29 cellular contexts compared by ENCODE assay signal in the genomic region with DNA sequence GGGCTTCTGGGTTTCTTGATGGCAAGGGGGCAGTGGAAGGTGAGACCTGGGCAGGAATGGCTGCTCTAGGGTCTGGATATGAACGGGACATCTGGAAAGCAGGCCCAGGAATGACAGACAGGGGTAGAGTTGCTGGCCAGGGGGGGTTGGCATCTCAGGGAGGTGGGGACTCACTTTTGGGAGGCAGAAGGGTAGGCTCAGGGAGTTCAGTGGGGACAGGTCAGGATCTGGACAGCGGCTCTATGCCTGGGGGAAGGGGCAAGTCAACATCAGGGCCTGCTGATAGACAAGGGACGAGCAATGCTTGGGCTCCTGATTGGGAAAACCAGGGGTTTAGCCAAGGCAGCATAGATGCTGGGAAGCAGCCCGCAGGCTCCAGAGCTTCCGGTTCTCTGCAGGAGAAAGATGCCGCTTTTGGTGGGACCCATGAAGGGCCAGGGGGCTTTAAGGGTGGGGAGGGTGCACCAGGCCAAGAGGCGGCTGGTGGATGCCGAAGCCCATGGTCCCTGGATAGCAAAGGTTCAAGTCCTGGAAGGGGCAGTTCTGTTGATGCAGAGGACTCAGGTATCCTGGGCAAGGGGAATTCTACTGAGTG. TPM values are rescaled to one million over a fixed set of nuclear protein-coding genes. Genes with fewer than 3 reads are reported as not detected.
DNase-seq lines count a peak whose midpoint lies in the region; ATAC-seq, FAIRE-seq and TF ChIP-seq lines count a peak whose summit lies in the region.
"Had no signal": no experiment of that assay in that cellular context is flagged by ENCODE, and none has a peak within 500 bp of the region (broad histone marks: within the 10 kb centered on the region; RNA-seq: fewer than 3 reads in every experiment).

No MANE protein-coding gene starts in this region.

- H3K4me1 Mint-ChIP-seq in activated naive CD4-positive, alpha-beta T cell treated with anti-CD3 and anti-CD28 coated beads, Interleukin-2, amount 10 ng/mL, durations not matched to agents 7 days and 5 days, result no peaks in the 10 kb centered on the region
- H3K4me1 Mint-ChIP-seq: CD4-positive, alpha-beta memory T cell had no signal

- peaks cover 36% of the 10 kb centered on the region for H3K27me3 Mint-ChIP-seq in activated naive CD4-positive, alpha-beta T cell treated with anti-CD3 and anti-CD28 coated beads, Interleukin-2, amount 10 ng/mL, durations not matched to agents 7 days and 5 days

- H3K27ac ChIP-seq in kidney (ENCODE audit: low read depth in 2 of 2, low read length in 2 of 2), result no peak overlapping the region
- no peak overlapping the region for H3K27ac ChIP-seq in spleen
- H3K27ac ChIP-seq: A549, SJSA1 had no signal

- H3K9me3 ChIP-seq in kidney (ENCODE audit: control insufficient read depth in 1 of 2, low read length in 2 of 2), result no peaks in the 10 kb centered on the region
- H3K9me3 ChIP-seq in spleen, result no peaks in the 10 kb centered on the region
- H3K9me3 ChIP-seq: A549, Caco-2, MG63, SJSA1 had no signal

- H3K27ac Mint-ChIP-seq in activated naive CD4-positive, alpha-beta T cell treated with anti-CD3 and anti-CD28 coated beads, Interleukin-2, amount 10 ng/mL, durations not matched to agents 7 days and 5 days, result no peak overlapping the region
- H3K27ac Mint-ChIP-seq: CD4-positive, alpha-beta memory T cell had no signal

- CTCF ChIA-PET in activated naive CD4-positive, alpha-beta T cell treated with anti-CD3 and anti-CD28 coated beads, Interleukin-2, amount 10 ng/mL, durations not matched to agents 7 days and 5 days (lab: Charles Lee), result no interaction called here

- intact Hi-C loops in kidney (cut with DNase I), result no loop called here
- intact Hi-C loops in spleen (cut with DNase I; ENCODE audit: low total_unique reads), result no loop called here

- WGBS in spleen, 5 donors, result 89 to 94% (median 90%) methylated on average over 8 of the region's 8 CpGs

- ATAC-seq in GM21786 (IDR thresholded peaks at IDR 0.05; ENCODE audit: unreplicated experiment), result no peak
- ATAC-seq: A549, PC-3 had no signal

- TF ChIP-seq POLR2A in spleen (IDR thresholded peaks at IDR 0.05), result no peak

- H3K9me3 Mint-ChIP-seq in activated naive CD4-positive, alpha-beta T cell treated with anti-CD3 and anti-CD28 coated beads, Interleukin-2, amount 10 ng/mL, durations not matched to agents 7 days and 5 days, result no peaks in the 10 kb centered on the region

- peaks cover 0 to 23% (median 0%) of the 10 kb centered on the region in 7 donors for H3K27me3 ChIP-seq in spleen (replicated peaks in 1 of 7)
- H3K27me3 ChIP-seq: MG63, SJSA1 had no signal

- H3K36me3 Mint-ChIP-seq in activated naive CD4-positive, alpha-beta T cell treated with anti-CD3 and anti-CD28 coated beads, Interleukin-2, amount 10 ng/mL, durations not matched to agents 7 days and 5 days, result no peaks in the 10 kb centered on the region
- H3K36me3 Mint-ChIP-seq: CD4-positive, alpha-beta memory T cell had no signal

- H3K4me3 ChIP-seq in kidney (ENCODE audit: low read length in 2 of 2) (no peak overlapping the region), spleen (no peak overlapping the region)
- H3K4me3 ChIP-seq: A549, MG63, SJSA1 had no signal

- no peak for FAIRE-seq in kidney (lab: Jason Lieb, UNC)
- FAIRE-seq: A549, G401.6, H54, HTR-8/SVneo had no signal

- no peak overlapping the region for H3K9ac ChIP-seq in kidney (ENCODE audit: low read length in 2 of 2)

- no peak overlapping the region for H3K4me3 Mint-ChIP-seq in activated naive CD4-positive, alpha-beta T cell treated with anti-CD3 and anti-CD28 coated beads, Interleukin-2, amount 10 ng/mL, durations not matched to agents 7 days and 5 days
- H3K4me3 Mint-ChIP-seq: CD4-positive, alpha-beta memory T cell had no signal

- DNase-seq in activated naive CD4-positive, alpha-beta T cell treated with anti-CD3 and anti-CD28 coated beads, Interleukin-2, amount 10 ng/mL, durations not matched to agents 7 days and 5 days, result peak; percentile 20
- no peak for DNase-seq in activated naive CD4-positive, alpha-beta T cell (lab: John Stamatoyannopoulos, UW)
- DNase-seq in kidney (peak; percentile 12), spleen (peak; percentile 53), anterior cingulate cortex (lab: John Stamatoyannopoulos, UW) (no peak), H4 (ENCODE audit: low spot score) (no peak)
- DNase-seq: AML-193; C1 segment of cervical spinal cord; CD4-positive, alpha-beta memory T cell; KBM-7; MG63; NCI-H1105 treated with DMSO at 0.1 percent for 48 hours; NCI-H146; NCI-H1930; NCI-H2107; NCI-H446; NCI-H524 treated with DMSO at 0.1 percent for 48 hours; NCI-H774; NK-92 treated with Interleukin-12 subunit alpha and Interleukin-12 subunit beta, amount 100 ng/mL, for 24 hours; PC-3; Right ventricle myocardium superior had no signal

- H3K4me1 ChIP-seq in kidney (ENCODE audit: control insufficient read depth in 1 of 2, insufficient read depth in 1 of 2, low read depth in 1 of 2, low read length in 2 of 2) (no peaks in the 10 kb centered on the region), spleen (no peaks in the 10 kb centered on the region)
- H3K4me1 ChIP-seq: A549, Caco-2, SJSA1 had no signal

- H3K36me3 ChIP-seq in kidney (ENCODE audit: control insufficient read depth in 1 of 2, insufficient read depth in 2 of 2, low read length in 2 of 2), result no peaks in the 10 kb centered on the region
- H3K36me3 ChIP-seq in spleen, result no peaks in the 10 kb centered on the region
- H3K36me3 ChIP-seq: MG63, SJSA1 had no signal

- TF ChIP-seq CTCF in kidney (IDR thresholded peaks at IDR 0.05; ENCODE audit: borderline replicate concordance, extremely low read depth, insufficient read depth) (no peak), spleen (IDR thresholded peaks at IDR 0.05 in 8 of 11, conservative IDR thresholded peaks at IDR 0.05 in 3 of 11) (no peak)

TF ChIP-seq in PFSK-1, 5 proteins besides CTCF, POLR2A, EP300 and RAD21:
- TF ChIP-seq TAF1 (IDR thresholded peaks at IDR 0.05; ENCODE audit: borderline replicate concordance, insufficient read depth, low read length) (no peak), FOXP2 (optimal IDR thresholded peaks at IDR 0.05; ENCODE audit: borderline replicate concordance, extremely low read depth, extremely low read length, insufficient read depth) (no peak), POLR2AphosphoS5 (IDR thresholded peaks at IDR 0.05; ENCODE audit: low read depth, low read length) (no peak), SIN3A (IDR thresholded peaks at IDR 0.05; ENCODE audit: borderline replicate concordance, insufficient read depth, low read length) (no peak)
- TF ChIP-seq, protein P1, sequence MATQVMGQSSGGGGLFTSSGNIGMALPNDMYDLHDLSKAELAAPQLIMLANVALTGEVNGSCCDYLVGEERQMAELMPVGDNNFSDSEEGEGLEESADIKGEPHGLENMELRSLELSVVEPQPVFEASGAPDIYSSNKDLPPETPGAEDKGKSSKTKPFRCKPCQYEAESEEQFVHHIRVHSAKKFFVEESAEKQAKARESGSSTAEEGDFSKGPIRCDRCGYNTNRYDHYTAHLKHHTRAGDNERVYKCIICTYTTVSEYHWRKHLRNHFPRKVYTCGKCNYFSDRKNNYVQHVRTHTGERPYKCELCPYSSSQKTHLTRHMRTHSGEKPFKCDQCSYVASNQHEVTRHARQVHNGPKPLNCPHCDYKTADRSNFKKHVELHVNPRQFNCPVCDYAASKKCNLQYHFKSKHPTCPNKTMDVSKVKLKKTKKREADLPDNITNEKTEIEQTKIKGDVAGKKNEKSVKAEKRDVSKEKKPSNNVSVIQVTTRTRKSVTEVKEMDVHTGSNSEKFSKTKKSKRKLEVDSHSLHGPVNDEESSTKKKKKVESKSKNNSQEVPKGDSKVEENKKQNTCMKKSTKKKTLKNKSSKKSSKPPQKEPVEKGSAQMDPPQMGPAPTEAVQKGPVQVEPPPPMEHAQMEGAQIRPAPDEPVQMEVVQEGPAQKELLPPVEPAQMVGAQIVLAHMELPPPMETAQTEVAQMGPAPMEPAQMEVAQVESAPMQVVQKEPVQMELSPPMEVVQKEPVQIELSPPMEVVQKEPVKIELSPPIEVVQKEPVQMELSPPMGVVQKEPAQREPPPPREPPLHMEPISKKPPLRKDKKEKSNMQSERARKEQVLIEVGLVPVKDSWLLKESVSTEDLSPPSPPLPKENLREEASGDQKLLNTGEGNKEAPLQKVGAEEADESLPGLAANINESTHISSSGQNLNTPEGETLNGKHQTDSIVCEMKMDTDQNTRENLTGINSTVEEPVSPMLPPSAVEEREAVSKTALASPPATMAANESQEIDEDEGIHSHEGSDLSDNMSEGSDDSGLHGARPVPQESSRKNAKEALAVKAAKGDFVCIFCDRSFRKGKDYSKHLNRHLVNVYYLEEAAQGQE (IDR thresholded peaks at IDR 0.05; ENCODE audit: insufficient read depth in 1 of 2, low read depth in 2 of 2, low read length in 2 of 2), result peak; percentile 31 to 70; a peak in 1 of 4 replicates

RNA-seq across cellular contexts. Expression of gene IGFN1, which starts 21.9 kb away (rescaled TPM):
- polyA plus RNA-seq in PFSK-1 (2012; ENCODE audit: insufficient read length, low read depth), result 4.4 TPM
- total RNA-seq in kidney (2.8 TPM), spleen (not detected)
- polyA plus RNA-seq in kidney (ENCODE audit: insufficient read depth, low read depth, low replicate concordance) (not detected), spleen (under 1 TPM; 0.02 to 0.03 (median 0.02) TPM)
- total RNA-seq in H4 (2014; rRNA removed; shearing (Covaris generic)), result 0.14 TPM in 1 of 2 replicates, not detected in the other
- total RNA-seq: CD4-positive, alpha-beta memory T cell; Right ventricle myocardium superior had no signal
- polyA plus RNA-seq: CD4-positive, alpha-beta memory T cell had no signal

RNA-seq across cellular contexts. Expression of gene TMEM9, which starts 58.3 kb away (rescaled TPM):
- 135 TPM for polyA plus RNA-seq in PFSK-1 (2012; ENCODE audit: insufficient read length, low read depth)
- 81.9 TPM for total RNA-seq in kidney
- 166 TPM for polyA plus RNA-seq in kidney (ENCODE audit: insufficient read depth, low read depth, low replicate concordance)
- 10 to 100 TPM; 21.5 to 50.3 (median 33.9) TPM for total RNA-seq in spleen
- 10 to 100 TPM; 28.2 to 39.8 (median 35.6) TPM for polyA plus RNA-seq in spleen
- 81.6 and 97.5 TPM in 2 replicates for total RNA-seq in H4 (2014; rRNA removed; shearing (Covaris generic))

Comparison
In these comparisons a context has a peak if more than half of its experiments do, and no peak if none do; other contexts are left out.
1. DNase-seq: peak in activated naive CD4-positive, alpha-beta T cell treated with anti-CD3 and anti-CD28 coated beads, Interleukin-2, amount 10 ng/mL, durations not matched to agents 7 days and 5 days (single experiment), kidney (single experiment) and spleen (single experiment); none in activated naive CD4-positive, alpha-beta T cell (0 of 4), anterior cingulate cortex (0 of 58) and H4 (single experiment).